Comparison of ENCODE assay signal across 8 cellular contexts in the genomic region with DNA sequence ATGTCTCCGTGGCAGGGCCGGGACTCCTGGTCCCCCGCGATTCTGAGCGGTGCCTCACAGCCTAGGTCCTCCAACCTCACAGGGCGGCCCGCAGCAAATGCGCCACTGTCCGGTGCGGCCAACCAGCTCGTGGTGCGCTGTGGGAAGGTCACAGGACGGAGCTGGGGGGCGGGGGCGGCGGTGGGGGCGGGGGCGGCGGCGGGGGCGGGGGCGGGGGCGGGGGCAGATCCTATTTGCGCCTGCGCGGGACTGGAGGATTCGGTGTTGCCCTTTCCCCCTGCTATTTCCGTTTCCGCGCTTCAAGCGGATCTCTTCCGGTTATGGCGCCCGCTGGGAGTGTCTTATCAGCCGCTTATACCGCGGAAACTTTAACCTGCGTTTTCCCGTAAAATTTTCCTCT.
DNase-seq lines count a peak whose midpoint lies in the region; TF ChIP-seq lines count a peak whose summit lies in the region.

No MANE protein-coding gene starts in this region.

- no peaks in the 10 kb centered on the region for H3K9me3 ChIP-seq in thyroid gland
- H3K9me3 ChIP-seq in vagina: no peaks in the 10 kb centered on the region

- peaks cover 11% of the 10 kb centered on the region for H3K27me3 Mint-ChIP-seq in activated naive CD4-positive, alpha-beta T cell treated with anti-CD3 and anti-CD28 coated beads for 36 hours (ENCODE audit: low read depth)

- H3K4me3 Mint-ChIP-seq in activated naive CD4-positive, alpha-beta T cell treated with anti-CD3 and anti-CD28 coated beads for 36 hours: no peak overlapping the region

- TF ChIP-seq POLR2A in thyroid gland (IDR thresholded peaks at IDR 0.05) (peak in 1 of 2 donors; percentile 43), vagina (IDR thresholded peaks at IDR 0.05) (no peak)

- H3K4me1 ChIP-seq in thyroid gland: no peaks in the 10 kb centered on the region
- H3K4me1 ChIP-seq in vagina: no peaks in the 10 kb centered on the region

- H3K36me3 ChIP-seq in thyroid gland (no peaks in the 10 kb centered on the region), vagina (no peaks in the 10 kb centered on the region)

- TF ChIP-seq CTCF in cardiac fibroblast (IDR thresholded peaks at IDR 0.05; ENCODE audit: low read depth, low read length): no peak
- no peak for TF ChIP-seq CTCF in thyroid gland (IDR thresholded peaks at IDR 0.05)
- no peak for TF ChIP-seq CTCF in vagina (IDR thresholded peaks at IDR 0.05)
- no peak for TF ChIP-seq CTCF in GM10248 (IDR thresholded peaks at IDR 0.05; ENCODE audit: control extremely low read depth, extremely low read depth, low read depth, missing control alignments)

- DNase-seq in activated naive CD4-positive, alpha-beta T cell treated with anti-CD3 and anti-CD28 coated beads for 36 hours: peak; percentile 23
- DNase-seq in activated naive CD4-positive, alpha-beta T cell (lab: John Stamatoyannopoulos, UW): no peak
- peak; percentile 29 to 34 for DNase-seq in cardiac fibroblast (ENCODE audit: low read depth in 2 of 2)
- peak; percentile 39 for DNase-seq in kidney glomerular epithelial cell (lab: John Stamatoyannopoulos, UW)
- peak; percentile 66 to 73 for DNase-seq in thyroid gland
- DNase-seq in vagina (ENCODE audit: extremely low spot score in 2 of 2): no peak
- DNase-seq in NOMO-1 (lab: John Stamatoyannopoulos, UW; ENCODE audit: unreplicated experiment in 2 of 2): no peak
- DNase-seq in GM10248 (ENCODE audit: extremely low spot score): no peak

- H3K4me1 Mint-ChIP-seq in activated naive CD4-positive, alpha-beta T cell treated with anti-CD3 and anti-CD28 coated beads for 36 hours (ENCODE audit: low read depth): no peaks in the 10 kb centered on the region

- H3K27ac Mint-ChIP-seq in activated naive CD4-positive, alpha-beta T cell treated with anti-CD3 and anti-CD28 coated beads for 36 hours: no peak overlapping the region

- peaks cover 12% of the 10 kb centered on the region for H3K36me3 Mint-ChIP-seq in activated naive CD4-positive, alpha-beta T cell treated with anti-CD3 and anti-CD28 coated beads for 36 hours (ENCODE audit: low read depth)

- H3K27ac ChIP-seq in thyroid gland (peak overlapping the region in 2 of 3 donors; percentile 25 to 48), vagina (no peak overlapping the region)

- intact Hi-C loops in activated naive CD4-positive, alpha-beta T cell treated with anti-CD3 and anti-CD28 coated beads for 36 hours (cut with micrococcal nuclease): no loop called here
- intact Hi-C loops in thyroid gland (cut with DNase I): no loop called here
- intact Hi-C loops in vagina (cut with DNase I): no loop called here

- WGBS in thyroid gland, 2 donors: 36 to 47% methylated on average over 32 to 39 of the region's 39 CpGs

- H3K9me3 Mint-ChIP-seq in activated naive CD4-positive, alpha-beta T cell treated with anti-CD3 and anti-CD28 coated beads for 36 hours: peaks cover 22% of the 10 kb centered on the region

- H3K4me3 ChIP-seq in cardiac fibroblast (replicated peaks in 1 of 2; ENCODE audit: low read depth in 2 of 2, low read length in 2 of 2) (peak overlapping the region; percentile 19 to 30), thyroid gland (replicated peaks in 1 of 3) (peak overlapping the region in 1 of 3 donors; percentile 66), vagina (peak overlapping the region in 1 of 2 donors; percentile 9)

- H3K27me3 ChIP-seq in thyroid gland: no peaks in the 10 kb centered on the region
- H3K27me3 ChIP-seq in vagina: no peaks in the 10 kb centered on the region

- CTCF ChIA-PET in activated naive CD4-positive, alpha-beta T cell treated with anti-CD3 and anti-CD28 coated beads for 36 hours (lab: Charles Lee): no interaction called here
- CTCF ChIA-PET in GM10248 (lab: Yijun Ruan, JAX): no interaction called here

- POLR2A ChIA-PET in GM10248 (lab: Yijun Ruan, JAX): no interaction called here

Comparison
In these comparisons a context has a peak if more than half of its experiments do, and no peak if none do; other contexts are left out.
1. DNase-seq: peak in activated naive CD4-positive, alpha-beta T cell treated with anti-CD3 and anti-CD28 coated beads for 36 hours (single experiment), cardiac fibroblast (2 of 2), kidney glomerular epithelial cell (single experiment) and thyroid gland (2 of 2); none in activated naive CD4-positive, alpha-beta T cell (0 of 4), vagina (0 of 2), NOMO-1 (0 of 2) and GM10248 (single experiment).